ENCODE assay signal across 2 cellular contexts in genomic region chr1:9716404-9717192, GRCh38.
TF ChIP-seq lines count a peak whose summit lies in the region.

No MANE protein-coding gene starts in this region.

TF ChIP-seq in IMR-90, 13 proteins besides CTCF, POLR2A, EP300 and RAD21 (continued from another document):
- no peak for TF ChIP-seq MXI1 (IDR thresholded peaks at IDR 0.05; ENCODE audit: borderline replicate concordance, low read depth, low read length)
- TF ChIP-seq USF2 (IDR thresholded peaks at IDR 0.05; ENCODE audit: low read depth, low read length), result no peak
- no peak for TF ChIP-seq CEBPB (IDR thresholded peaks at IDR 0.05; ENCODE audit: low read depth, low read length)
- TF ChIP-seq MAFK (IDR thresholded peaks at IDR 0.05; ENCODE audit: low read depth, low read length), result no peak
- no peak for TF ChIP-seq FOS (IDR thresholded peaks at IDR 0.05; ENCODE audit: low read depth, low read length)
- TF ChIP-seq CHD1 (IDR thresholded peaks at IDR 0.05; ENCODE audit: low read depth, low read length), result no peak
- TF ChIP-seq NFE2L2 (IDR thresholded peaks at IDR 0.05; ENCODE audit: low read depth, low read length), result no peak
- no peak for TF ChIP-seq RFX5 (IDR thresholded peaks at IDR 0.05; ENCODE audit: low read depth, low read length)
- TF ChIP-seq MAZ (IDR thresholded peaks at IDR 0.05; ENCODE audit: borderline replicate concordance, low read depth, low read length), result no peak
- TF ChIP-seq ELK1 (IDR thresholded peaks at IDR 0.05; ENCODE audit: borderline replicate concordance, low read depth, low read length), result no peak
- no peak for TF ChIP-seq SMC3 (IDR thresholded peaks at IDR 0.05; ENCODE audit: low read depth, low read length)
- no peak for TF ChIP-seq BHLHE40 (IDR thresholded peaks at IDR 0.05; ENCODE audit: low read depth, low read length)

TF ChIP-seq in GM12878, 131 proteins besides CTCF, POLR2A, EP300 and RAD21:
- peak; percentile 13; the same call in 1 of the 2 replicates for TF ChIP-seq ZBTB33 (IDR thresholded peaks at IDR 0.05)
- TF ChIP-seq, protein P1, sequence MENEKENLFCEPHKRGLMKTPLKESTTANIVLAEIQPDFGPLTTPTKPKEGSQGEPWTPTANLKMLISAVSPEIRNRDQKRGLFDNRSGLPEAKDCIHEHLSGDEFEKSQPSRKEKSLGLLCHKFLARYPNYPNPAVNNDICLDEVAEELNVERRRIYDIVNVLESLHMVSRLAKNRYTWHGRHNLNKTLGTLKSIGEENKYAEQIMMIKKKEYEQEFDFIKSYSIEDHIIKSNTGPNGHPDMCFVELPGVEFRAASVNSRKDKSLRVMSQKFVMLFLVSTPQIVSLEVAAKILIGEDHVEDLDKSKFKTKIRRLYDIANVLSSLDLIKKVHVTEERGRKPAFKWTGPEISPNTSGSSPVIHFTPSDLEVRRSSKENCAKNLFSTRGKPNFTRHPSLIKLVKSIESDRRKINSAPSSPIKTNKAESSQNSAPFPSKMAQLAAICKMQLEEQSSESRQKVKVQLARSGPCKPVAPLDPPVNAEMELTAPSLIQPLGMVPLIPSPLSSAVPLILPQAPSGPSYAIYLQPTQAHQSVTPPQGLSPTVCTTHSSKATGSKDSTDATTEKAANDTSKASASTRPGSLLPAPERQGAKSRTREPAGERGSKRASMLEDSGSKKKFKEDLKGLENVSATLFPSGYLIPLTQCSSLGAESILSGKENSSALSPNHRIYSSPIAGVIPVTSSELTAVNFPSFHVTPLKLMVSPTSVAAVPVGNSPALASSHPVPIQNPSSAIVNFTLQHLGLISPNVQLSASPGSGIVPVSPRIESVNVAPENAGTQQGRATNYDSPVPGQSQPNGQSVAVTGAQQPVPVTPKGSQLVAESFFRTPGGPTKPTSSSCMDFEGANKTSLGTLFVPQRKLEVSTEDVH (IDR thresholded peaks at IDR 0.05; ENCODE audit: low read depth, partially characterized antibody), result no peak
